1 cellular context compared by ENCODE assay signal in the genomic region with DNA sequence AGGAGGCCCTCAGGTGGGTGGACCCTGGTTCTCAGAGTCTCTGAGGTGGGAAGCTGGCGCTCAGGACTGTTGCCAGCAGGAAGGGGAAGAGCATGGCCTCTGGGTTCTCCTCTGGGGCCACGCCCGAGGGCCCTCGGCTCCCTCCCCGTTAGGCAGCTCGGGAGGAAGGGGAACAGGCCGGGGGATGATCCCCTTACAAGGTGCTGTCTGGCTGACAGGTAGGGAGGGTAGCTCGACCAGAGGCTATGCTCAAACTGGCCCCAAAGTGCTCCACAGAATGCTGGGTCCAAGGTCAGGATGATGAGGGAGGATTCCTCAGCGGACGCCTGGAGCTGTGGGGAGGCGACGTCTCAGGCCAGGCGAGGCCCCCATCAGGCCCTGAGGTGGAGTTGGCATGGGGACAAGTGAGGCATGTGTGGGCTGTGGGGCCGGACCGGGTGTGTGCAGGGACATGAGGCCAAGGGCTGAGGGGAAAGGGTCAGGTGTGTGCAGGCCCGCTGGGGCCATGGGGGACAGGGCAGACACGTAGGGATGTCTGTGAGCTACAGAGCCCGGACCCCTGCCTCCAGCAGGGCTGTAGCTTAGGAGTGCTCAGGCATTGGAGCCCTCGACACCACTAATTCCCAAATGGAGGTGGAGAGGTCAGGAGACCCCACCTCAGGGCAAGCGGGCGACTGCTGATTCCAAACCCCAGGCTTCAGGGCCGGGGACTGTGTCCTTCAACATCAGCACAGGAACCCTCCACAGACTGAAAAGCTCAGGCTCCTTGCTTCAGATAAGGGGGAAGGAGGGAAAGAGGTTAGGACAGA.
TF ChIP-seq lines count a peak whose summit lies in the region.

No MANE protein-coding gene starts in this region.

TF ChIP-seq in GM23338, 12 proteins besides CTCF, POLR2A, EP300 and RAD21 (continued from another document):
- TF ChIP-seq, protein P1, sequence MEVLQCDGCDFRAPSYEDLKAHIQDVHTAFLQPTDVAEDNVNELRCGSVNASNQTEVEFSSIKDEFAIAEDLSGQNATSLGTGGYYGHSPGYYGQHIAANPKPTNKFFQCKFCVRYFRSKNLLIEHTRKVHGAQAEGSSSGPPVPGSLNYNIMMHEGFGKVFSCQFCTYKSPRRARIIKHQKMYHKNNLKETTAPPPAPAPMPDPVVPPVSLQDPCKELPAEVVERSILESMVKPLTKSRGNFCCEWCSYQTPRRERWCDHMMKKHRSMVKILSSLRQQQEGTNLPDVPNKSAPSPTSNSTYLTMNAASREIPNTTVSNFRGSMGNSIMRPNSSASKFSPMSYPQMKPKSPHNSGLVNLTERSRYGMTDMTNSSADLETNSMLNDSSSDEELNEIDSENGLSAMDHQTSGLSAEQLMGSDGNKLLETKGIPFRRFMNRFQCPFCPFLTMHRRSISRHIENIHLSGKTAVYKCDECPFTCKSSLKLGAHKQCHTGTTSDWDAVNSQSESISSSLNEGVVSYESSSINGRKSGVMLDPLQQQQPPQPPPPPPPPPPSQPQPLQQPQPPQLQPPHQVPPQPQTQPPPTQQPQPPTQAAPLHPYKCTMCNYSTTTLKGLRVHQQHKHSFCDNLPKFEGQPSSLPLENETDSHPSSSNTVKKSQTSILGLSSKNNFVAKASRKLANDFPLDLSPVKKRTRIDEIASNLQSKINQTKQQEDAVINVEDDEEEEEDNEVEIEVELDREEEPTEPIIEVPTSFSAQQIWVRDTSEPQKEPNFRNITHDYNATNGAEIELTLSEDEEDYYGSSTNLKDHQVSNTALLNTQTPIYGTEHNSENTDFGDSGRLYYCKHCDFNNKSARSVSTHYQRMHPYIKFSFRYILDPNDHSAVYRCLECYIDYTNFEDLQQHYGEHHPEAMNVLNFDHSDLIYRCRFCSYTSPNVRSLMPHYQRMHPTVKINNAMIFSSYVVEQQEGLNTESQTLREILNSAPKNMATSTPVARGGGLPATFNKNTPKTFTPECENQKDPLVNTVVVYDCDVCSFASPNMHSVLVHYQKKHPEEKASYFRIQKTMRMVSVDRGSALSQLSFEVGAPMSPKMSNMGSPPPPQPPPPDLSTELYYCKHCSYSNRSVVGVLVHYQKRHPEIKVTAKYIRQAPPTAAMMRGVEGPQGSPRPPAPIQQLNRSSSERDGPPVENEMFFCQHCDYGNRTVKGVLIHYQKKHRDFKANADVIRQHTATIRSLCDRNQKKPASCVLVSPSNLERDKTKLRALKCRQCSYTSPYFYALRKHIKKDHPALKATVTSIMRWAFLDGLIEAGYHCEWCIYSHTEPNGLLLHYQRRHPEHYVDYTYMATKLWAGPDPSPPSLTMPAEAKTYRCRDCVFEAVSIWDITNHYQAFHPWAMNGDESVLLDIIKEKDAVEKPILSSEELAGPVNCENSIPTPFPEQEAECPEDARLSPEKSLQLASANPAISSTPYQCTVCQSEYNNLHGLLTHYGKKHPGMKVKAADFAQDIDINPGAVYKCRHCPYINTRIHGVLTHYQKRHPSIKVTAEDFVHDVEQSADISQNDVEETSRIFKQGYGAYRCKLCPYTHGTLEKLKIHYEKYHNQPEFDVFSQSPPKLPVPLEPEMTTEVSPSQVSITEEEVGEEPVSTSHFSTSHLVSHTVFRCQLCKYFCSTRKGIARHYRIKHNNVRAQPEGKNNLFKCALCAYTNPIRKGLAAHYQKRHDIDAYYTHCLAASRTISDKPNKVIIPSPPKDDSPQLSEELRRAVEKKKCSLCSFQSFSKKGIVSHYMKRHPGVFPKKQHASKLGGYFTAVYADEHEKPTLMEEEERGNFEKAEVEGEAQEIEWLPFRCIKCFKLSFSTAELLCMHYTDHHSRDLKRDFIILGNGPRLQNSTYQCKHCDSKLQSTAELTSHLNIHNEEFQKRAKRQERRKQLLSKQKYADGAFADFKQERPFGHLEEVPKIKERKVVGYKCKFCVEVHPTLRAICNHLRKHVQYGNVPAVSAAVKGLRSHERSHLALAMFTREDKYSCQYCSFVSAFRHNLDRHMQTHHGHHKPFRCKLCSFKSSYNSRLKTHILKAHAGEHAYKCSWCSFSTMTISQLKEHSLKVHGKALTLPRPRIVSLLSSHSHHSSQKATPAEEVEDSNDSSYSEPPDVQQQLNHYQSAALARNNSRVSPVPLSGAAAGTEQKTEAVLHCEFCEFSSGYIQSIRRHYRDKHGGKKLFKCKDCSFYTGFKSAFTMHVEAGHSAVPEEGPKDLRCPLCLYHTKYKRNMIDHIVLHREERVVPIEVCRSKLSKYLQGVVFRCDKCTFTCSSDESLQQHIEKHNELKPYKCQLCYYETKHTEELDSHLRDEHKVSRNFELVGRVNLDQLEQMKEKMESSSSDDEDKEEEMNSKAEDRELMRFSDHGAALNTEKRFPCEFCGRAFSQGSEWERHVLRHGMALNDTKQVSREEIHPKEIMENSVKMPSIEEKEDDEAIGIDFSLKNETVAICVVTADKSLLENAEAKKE (CRISPR knock-in tag; IDR thresholded peaks at IDR 0.05), result no peak
- TF ChIP-seq EZH2phosphoT487 (IDR thresholded peaks at IDR 0.05; ENCODE audit: unreplicated experiment) (no peak), CREB1 (CRISPR knock-in tag; IDR thresholded peaks at IDR 0.05; ENCODE audit: low read depth) (no peak), POLR2AphosphoS5 (IDR thresholded peaks at IDR 0.05; ENCODE audit: low read depth) (no peak), EZH2 (IDR thresholded peaks at IDR 0.05; ENCODE audit: low read depth, unreplicated experiment) (no peak), STAT1 (IDR thresholded peaks at IDR 0.05; ENCODE audit: unreplicated experiment) (no peak), NANOG (IDR thresholded peaks at IDR 0.05; ENCODE audit: borderline replicate concordance) (no peak), JUNB (IDR thresholded peaks at IDR 0.05; ENCODE audit: unreplicated experiment) (no peak), ZNF331 (CRISPR knock-in tag; IDR thresholded peaks at IDR 0.05; ENCODE audit: low read depth) (no peak)
- TF ChIP-seq, protein P2, sequence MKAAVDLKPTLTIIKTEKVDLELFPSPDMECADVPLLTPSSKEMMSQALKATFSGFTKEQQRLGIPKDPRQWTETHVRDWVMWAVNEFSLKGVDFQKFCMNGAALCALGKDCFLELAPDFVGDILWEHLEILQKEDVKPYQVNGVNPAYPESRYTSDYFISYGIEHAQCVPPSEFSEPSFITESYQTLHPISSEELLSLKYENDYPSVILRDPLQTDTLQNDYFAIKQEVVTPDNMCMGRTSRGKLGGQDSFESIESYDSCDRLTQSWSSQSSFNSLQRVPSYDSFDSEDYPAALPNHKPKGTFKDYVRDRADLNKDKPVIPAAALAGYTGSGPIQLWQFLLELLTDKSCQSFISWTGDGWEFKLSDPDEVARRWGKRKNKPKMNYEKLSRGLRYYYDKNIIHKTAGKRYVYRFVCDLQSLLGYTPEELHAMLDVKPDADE (IDR thresholded peaks at IDR 0.05), result no peak
- TF ChIP-seq, protein P3, sequence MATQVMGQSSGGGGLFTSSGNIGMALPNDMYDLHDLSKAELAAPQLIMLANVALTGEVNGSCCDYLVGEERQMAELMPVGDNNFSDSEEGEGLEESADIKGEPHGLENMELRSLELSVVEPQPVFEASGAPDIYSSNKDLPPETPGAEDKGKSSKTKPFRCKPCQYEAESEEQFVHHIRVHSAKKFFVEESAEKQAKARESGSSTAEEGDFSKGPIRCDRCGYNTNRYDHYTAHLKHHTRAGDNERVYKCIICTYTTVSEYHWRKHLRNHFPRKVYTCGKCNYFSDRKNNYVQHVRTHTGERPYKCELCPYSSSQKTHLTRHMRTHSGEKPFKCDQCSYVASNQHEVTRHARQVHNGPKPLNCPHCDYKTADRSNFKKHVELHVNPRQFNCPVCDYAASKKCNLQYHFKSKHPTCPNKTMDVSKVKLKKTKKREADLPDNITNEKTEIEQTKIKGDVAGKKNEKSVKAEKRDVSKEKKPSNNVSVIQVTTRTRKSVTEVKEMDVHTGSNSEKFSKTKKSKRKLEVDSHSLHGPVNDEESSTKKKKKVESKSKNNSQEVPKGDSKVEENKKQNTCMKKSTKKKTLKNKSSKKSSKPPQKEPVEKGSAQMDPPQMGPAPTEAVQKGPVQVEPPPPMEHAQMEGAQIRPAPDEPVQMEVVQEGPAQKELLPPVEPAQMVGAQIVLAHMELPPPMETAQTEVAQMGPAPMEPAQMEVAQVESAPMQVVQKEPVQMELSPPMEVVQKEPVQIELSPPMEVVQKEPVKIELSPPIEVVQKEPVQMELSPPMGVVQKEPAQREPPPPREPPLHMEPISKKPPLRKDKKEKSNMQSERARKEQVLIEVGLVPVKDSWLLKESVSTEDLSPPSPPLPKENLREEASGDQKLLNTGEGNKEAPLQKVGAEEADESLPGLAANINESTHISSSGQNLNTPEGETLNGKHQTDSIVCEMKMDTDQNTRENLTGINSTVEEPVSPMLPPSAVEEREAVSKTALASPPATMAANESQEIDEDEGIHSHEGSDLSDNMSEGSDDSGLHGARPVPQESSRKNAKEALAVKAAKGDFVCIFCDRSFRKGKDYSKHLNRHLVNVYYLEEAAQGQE (IDR thresholded peaks at IDR 0.05; ENCODE audit: unreplicated experiment), result no peak
